In genomic region chr4:102334624-102335023, GRCh38 we compare ENCODE assay signal across 21 cellular contexts. TPM values are rescaled to one million over a fixed set of nuclear protein-coding genes. Genes with fewer than 3 reads are reported as not detected.
DNase-seq lines count a peak whose midpoint lies in the region; ATAC-seq and TF ChIP-seq lines count a peak whose summit lies in the region.
"Had no signal": no experiment of that assay in that cellular context is flagged by ENCODE, and none has a peak within 500 bp of the region (broad histone marks: within the 10 kb centered on the region; RNA-seq: fewer than 3 reads in every experiment).

No MANE protein-coding gene starts in this region.

- no peaks in the 10 kb centered on the region for H3K4me1 ChIP-seq in HEK293 (ENCODE audit: control insufficient read depth, insufficient read depth, low read length)
- H3K4me1 ChIP-seq in lung (ENCODE audit: control insufficient read depth in 2 of 2, insufficient read depth in 2 of 2, low read length in 2 of 2), result no peaks in the 10 kb centered on the region
- H3K4me1 ChIP-seq in psoas muscle, result no peaks in the 10 kb centered on the region

- POLR2A ChIA-PET in HEK293 (lab: Yijun Ruan, JAX), result no interaction called here

- intact Hi-C loops in psoas muscle (cut with DNase I), result no loop called here

- H3K27me3 ChIP-seq in lung (ENCODE audit: control insufficient read depth, insufficient read depth) (no peaks in the 10 kb centered on the region), psoas muscle (ENCODE audit: insufficient read depth in 3 of 3, low read length in 2 of 3) (no peaks in the 10 kb centered on the region)

- DNase-seq in NCI-H187 treated with DMSO at 0.1 percent for 48 hours (lab: John Stamatoyannopoulos, UW), result peak; percentile 23
- DNase-seq in epithelial cell of esophagus (ENCODE audit: low read depth), result peak; percentile 17
- no peak for DNase-seq in lung (ENCODE audit: low spot score)
- no peak for DNase-seq in psoas muscle
- DNase-seq in DMS153 (lab: John Stamatoyannopoulos, UW), result no peak
- DNase-seq: Calu3, DND-41, MV-4-11, NCI-H1105, NCI-H1436 treated with DMSO at 0.1 percent for 48 hours, NCI-H2029, NCI-H2171, NCI-H226, NCI-H510A, NCI-H69, SK-N-SH had no signal

- peak; percentile 45 for ATAC-seq in lung (ENCODE audit: insufficient read depth, low FRiP score)
- no peak for ATAC-seq in psoas muscle
- no peak for ATAC-seq in esophagus mucosa
- ATAC-seq in GM18505 (IDR thresholded peaks at IDR 0.05; ENCODE audit: unreplicated experiment), result no peak
- ATAC-seq: HCT116 had no signal

- TF ChIP-seq CTCF in HEK293 (tag by site-specific recombination; IDR thresholded peaks at IDR 0.05), result no peak
- no peak for TF ChIP-seq CTCF in epithelial cell of esophagus (IDR thresholded peaks at IDR 0.05; ENCODE audit: insufficient read depth, low read depth, low read length, missing control alignments)
- no peak for TF ChIP-seq CTCF in lung (IDR thresholded peaks at IDR 0.05; ENCODE audit: control extremely low read depth, extremely low read depth)
- no peak for TF ChIP-seq CTCF in psoas muscle (IDR thresholded peaks at IDR 0.05)

- H3K9me3 ChIP-seq in HEK293 (ENCODE audit: control insufficient read depth, insufficient read depth, low read depth, low read length), result no peaks in the 10 kb centered on the region
- no peaks in the 10 kb centered on the region for H3K9me3 ChIP-seq in lung (ENCODE audit: control insufficient read depth in 2 of 2, insufficient read depth in 1 of 2, low read length in 1 of 2)
- no peaks in the 10 kb centered on the region for H3K9me3 ChIP-seq in psoas muscle
- H3K9me3 ChIP-seq: SK-N-SH had no signal

- no peaks in the 10 kb centered on the region for H3K36me3 ChIP-seq in HEK293 (ENCODE audit: control insufficient read depth in 2 of 2, insufficient read depth in 1 of 2, low read length in 2 of 2)
- no peaks in the 10 kb centered on the region for H3K36me3 ChIP-seq in lung (ENCODE audit: control insufficient read depth in 2 of 2, insufficient read depth in 2 of 2, low read length in 2 of 2)
- H3K36me3 ChIP-seq in psoas muscle (ENCODE audit: insufficient read depth in 1 of 2, low read depth in 1 of 2), result no peaks in the 10 kb centered on the region

- CTCF ChIA-PET in HEK293 (lab: Yijun Ruan, JAX), result no interaction called here

- TF ChIP-seq POLR2A in GM18505 (IDR thresholded peaks at IDR 0.05; ENCODE audit: borderline replicate concordance, extremely low read depth, insufficient read depth, insufficient read length), result no peak

- WGBS in lung, 2 donors, result 74 to 81% methylated on average over 2 of the region's 2 CpGs
- WGBS in psoas muscle, 3 donors, result 94 to 97% (median 95%) methylated on average over 2 of the region's 2 CpGs

- no peak overlapping the region for H3K27ac ChIP-seq in HEK293 (ENCODE audit: extremely low read depth, low read depth, low read length)
- no peak overlapping the region for H3K27ac ChIP-seq in lung (ENCODE audit: low read depth in 1 of 2, low read length in 1 of 2)
- no peak overlapping the region for H3K27ac ChIP-seq in psoas muscle
- H3K27ac ChIP-seq: HL-60 had no signal

- H3K4me3 ChIP-seq in HEK293 (ENCODE audit: low read depth, low read length) (no peak overlapping the region), epithelial cell of esophagus (ENCODE audit: low read length) (no peak overlapping the region), lung (no peak overlapping the region), psoas muscle (no peak overlapping the region)

TF ChIP-seq in HEK293, 187 proteins besides CTCF, POLR2A, EP300 and RAD21:
- TF ChIP-seq ZNF529 (tag by site-specific recombination; IDR thresholded peaks at IDR 0.05; ENCODE audit: insufficient replicate concordance) (no peak), ZBTB20 (tag by site-specific recombination; IDR thresholded peaks at IDR 0.05) (no peak), ZNF600 (tag by site-specific recombination; IDR thresholded peaks at IDR 0.05) (peak; percentile 83)

RNA-seq across cellular contexts. Expression of gene SLC39A8, which starts 10.7 kb away (rescaled TPM):
- 100 to 1,000 TPM; 184 to 285 TPM for total RNA-seq in lung
- polyA plus RNA-seq in lung, result 100 to 1,000 TPM; 179 to 314 TPM
- total RNA-seq in psoas muscle, result 1 to 10 TPM; 1.3 to 3.6 (median 2.8) TPM
- 1 to 10 TPM in 2 of 3 donors, under 1 TPM in 1; 0.66 to 1.7 (median 1.1) TPM for polyA plus RNA-seq in psoas muscle
- total RNA-seq in esophagus mucosa, result 3.1 TPM

Comparison
In these comparisons a context has a peak if more than half of its experiments do, and no peak if none do; other contexts are left out.
1. DNase-seq: peak in NCI-H187 treated with DMSO at 0.1 percent for 48 hours (single experiment) and epithelial cell of esophagus (single experiment); none in lung (single experiment), psoas muscle (0 of 2) and DMS153 (single experiment).
2. RNA of gene SLC39A8, which starts 10.7 kb away (total RNA-seq): 184 to 285 TPM in lung; 3.1 TPM in esophagus mucosa (single experiment) and 1.3 to 3.6 TPM in psoas muscle; every median in the first group is over 10 times any median in the second.